Comparison of ENCODE assay signal across 4 cellular contexts in the genomic region with DNA sequence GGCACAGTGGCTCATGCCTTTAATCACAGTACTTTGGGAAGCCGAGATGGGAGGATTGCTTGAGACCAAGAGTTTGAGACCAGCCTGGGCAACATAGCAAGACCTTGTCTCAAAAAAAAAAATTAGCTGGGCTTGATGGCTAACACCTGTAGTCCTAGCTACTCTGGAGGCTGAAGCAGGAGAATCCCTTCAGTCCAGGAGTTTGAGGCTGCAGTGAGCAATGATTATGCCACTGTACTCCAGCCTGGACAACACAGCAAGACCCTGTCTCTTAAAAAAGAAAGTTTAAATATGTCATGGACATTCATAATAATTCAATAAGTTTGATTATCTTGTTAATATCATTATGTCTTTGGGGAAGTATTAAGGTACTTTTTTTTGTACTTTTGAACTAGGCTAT.
A peak's percentile ranks its signal among the peaks of the same experiment; 100 is the strongest.
TF ChIP-seq lines count a peak whose summit lies in the region.

No MANE protein-coding gene starts in this region.

TF ChIP-seq in HepG2, 621 proteins besides CTCF, POLR2A, EP300 and RAD21:
- TF ChIP-seq ZBTB38 (CRISPR knock-in tag; IDR thresholded peaks at IDR 0.05) (no peak), ZNF121 (CRISPR knock-in tag; IDR thresholded peaks at IDR 0.05) (0 out of 2 replicates have a peak, but pooled peaks have one; percentile 51), NCOA5 (CRISPR knock-in tag; IDR thresholded peaks at IDR 0.05) (no peak)

TF ChIP-seq in WTC11, 78 proteins besides CTCF, POLR2A, EP300 and RAD21:
- peak; percentile 64; the same call in 1 of the 2 replicates for TF ChIP-seq ZNF121 (CRISPR knock-in tag; IDR thresholded peaks at IDR 0.05)
- TF ChIP-seq USF2 (CRISPR knock-in tag; IDR thresholded peaks at IDR 0.05): no peak
TF ChIP-seq in WTC11: peak in this region for 1.

TF ChIP-seq in K562, 482 proteins besides CTCF, POLR2A, EP300 and RAD21:
- peak; percentile 38 for TF ChIP-seq ZNF121 (CRISPR knock-in tag; conservative IDR thresholded peaks at IDR 0.05)
- TF ChIP-seq, protein P1, sequence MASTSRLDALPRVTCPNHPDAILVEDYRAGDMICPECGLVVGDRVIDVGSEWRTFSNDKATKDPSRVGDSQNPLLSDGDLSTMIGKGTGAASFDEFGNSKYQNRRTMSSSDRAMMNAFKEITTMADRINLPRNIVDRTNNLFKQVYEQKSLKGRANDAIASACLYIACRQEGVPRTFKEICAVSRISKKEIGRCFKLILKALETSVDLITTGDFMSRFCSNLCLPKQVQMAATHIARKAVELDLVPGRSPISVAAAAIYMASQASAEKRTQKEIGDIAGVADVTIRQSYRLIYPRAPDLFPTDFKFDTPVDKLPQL (IDR thresholded peaks at IDR 0.05; ENCODE audit: extremely low read depth, insufficient read length): no peak
TF ChIP-seq in K562: peak in this region for 1.

TF ChIP-seq in HEK293T, 16 proteins besides CTCF, POLR2A, EP300 and RAD21:
- TF ChIP-seq LEF1 (IDR thresholded peaks at IDR 0.05; ENCODE audit: borderline replicate concordance): no peak
- TF ChIP-seq NFRKB (IDR thresholded peaks at IDR 0.05): no peak
- no peak for TF ChIP-seq HDGF (IDR thresholded peaks at IDR 0.05; ENCODE audit: borderline replicate concordance)
- TF ChIP-seq FOXM1 (IDR thresholded peaks at IDR 0.05; ENCODE audit: borderline replicate concordance): no peak
- no peak for TF ChIP-seq L3MBTL2 (conservative IDR thresholded peaks at IDR 0.05)
- no peak for TF ChIP-seq SP1 (IDR thresholded peaks at IDR 0.05)
- no peak for TF ChIP-seq FOXA1 (IDR thresholded peaks at IDR 0.05)
- no peak for TF ChIP-seq ARNT (IDR thresholded peaks at IDR 0.05)
- TF ChIP-seq, protein P2, sequence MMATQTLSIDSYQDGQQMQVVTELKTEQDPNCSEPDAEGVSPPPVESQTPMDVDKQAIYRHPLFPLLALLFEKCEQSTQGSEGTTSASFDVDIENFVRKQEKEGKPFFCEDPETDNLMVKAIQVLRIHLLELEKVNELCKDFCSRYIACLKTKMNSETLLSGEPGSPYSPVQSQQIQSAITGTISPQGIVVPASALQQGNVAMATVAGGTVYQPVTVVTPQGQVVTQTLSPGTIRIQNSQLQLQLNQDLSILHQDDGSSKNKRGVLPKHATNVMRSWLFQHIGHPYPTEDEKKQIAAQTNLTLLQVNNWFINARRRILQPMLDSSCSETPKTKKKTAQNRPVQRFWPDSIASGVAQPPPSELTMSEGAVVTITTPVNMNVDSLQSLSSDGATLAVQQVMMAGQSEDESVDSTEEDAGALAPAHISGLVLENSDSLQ (IDR thresholded peaks at IDR 0.05): no peak
- TF ChIP-seq FOXK2 (IDR thresholded peaks at IDR 0.05): no peak
- no peak for TF ChIP-seq SUZ12 (IDR thresholded peaks at IDR 0.05)
